In genomic region chr12:101696477-101697196, GRCh38 we compare ENCODE assay signal across 8 cellular contexts. TPM values are rescaled to one million over a fixed set of nuclear protein-coding genes. Genes with fewer than 3 reads are reported as not detected.
DNase-seq lines count a peak whose midpoint lies in the region; TF ChIP-seq lines count a peak whose summit lies in the region.

No MANE protein-coding gene starts in this region.

- H3K4me3 Mint-ChIP-seq in glutamatergic neuron (ENCODE audit: unreplicated experiment) = peak overlapping the region; percentile 91

- H3K9me3 ChIP-seq in osteoblast (ENCODE audit: low read depth, low read length) (no peaks in the 10 kb centered on the region), Karpas-422 (ENCODE audit: low read length) (no peaks in the 10 kb centered on the region)

- POLR2A ChIA-PET in BJ (lab: Charles Lee) = no interaction called here

- peak overlapping the region; percentile 42 for H3K27ac ChIP-seq in osteoblast (ENCODE audit: low read depth, low read length)
- H3K27ac ChIP-seq in Karpas-422 (ENCODE audit: low read length) = no peak overlapping the region

- H3K27me3 ChIP-seq in BJ (ENCODE audit: control insufficient read depth, insufficient read depth, low read length) (no peaks in the 10 kb centered on the region), osteoblast (ENCODE audit: insufficient read depth, low read length) (no peaks in the 10 kb centered on the region), Karpas-422 (ENCODE audit: low read length) (no peaks in the 10 kb centered on the region)

- DNase-seq in BJ (ENCODE audit: low read depth) = no peak
- peak; percentile 3 for DNase-seq in GM19238 (ENCODE audit: insufficient read length, low spot score)
- no peak for DNase-seq in LNCaP clone FGC (ENCODE audit: low read depth)
- peak; percentile 15 for DNase-seq in activated CD8-positive, alpha-beta memory T cell treated with anti-CD3 and anti-CD28 coated beads, Interleukin-2, amount 50 U/mL, for 4 hours
- DNase-seq in glutamatergic neuron = no peak
- DNase-seq in osteoblast (ENCODE audit: insufficient read length, low spot score, missing footprints) = no peak
- DNase-seq in A172 (ENCODE audit: low spot score) = no peak
- no peak for DNase-seq in Karpas-422

- TF ChIP-seq CTCF in BJ (IDR thresholded peaks at IDR 0.05; ENCODE audit: insufficient read depth, low read depth, low read length) (no peak), LNCaP clone FGC (IDR thresholded peaks at IDR 0.05; ENCODE audit: control insufficient read depth, extremely low read depth, insufficient read depth) (no peak), glutamatergic neuron (IDR thresholded peaks at IDR 0.05; ENCODE audit: partially characterized antibody, unreplicated experiment) (no peak), osteoblast (IDR thresholded peaks at IDR 0.05; ENCODE audit: extremely low read depth, low read depth, low read length) (no peak)

- no peaks in the 10 kb centered on the region for H3K36me3 Mint-ChIP-seq in glutamatergic neuron (ENCODE audit: unreplicated experiment)

- peaks cover 9% of the 10 kb centered on the region for H3K4me1 Mint-ChIP-seq in glutamatergic neuron (ENCODE audit: low read depth, unreplicated experiment)

- H3K27me3 Mint-ChIP-seq in glutamatergic neuron (ENCODE audit: unreplicated experiment) = peaks cover 7% of the 10 kb centered on the region

- H3K79me2 ChIP-seq in osteoblast (ENCODE audit: insufficient read depth, low read length) = peaks cover 42% of the 10 kb centered on the region
- H3K79me2 ChIP-seq in Karpas-422 (ENCODE audit: low read length) = no peaks in the 10 kb centered on the region

- H3K9ac ChIP-seq in Karpas-422 (ENCODE audit: low read length) = no peak overlapping the region

- H3K9me2 ChIP-seq in Karpas-422 (replicated peaks; ENCODE audit: insufficient read depth, low read length) = no peaks in the 10 kb centered on the region

- H3K4me2 ChIP-seq in osteoblast (ENCODE audit: insufficient read depth, low read length) = peak overlapping the region; percentile 94
- no peak overlapping the region for H3K4me2 ChIP-seq in Karpas-422 (ENCODE audit: low read depth, low read length, poor library complexity, severe bottlenecking)

- peaks cover 9% of the 10 kb centered on the region for H3K9me3 Mint-ChIP-seq in glutamatergic neuron (ENCODE audit: unreplicated experiment)

- CTCF ChIA-PET in BJ (lab: Yijun Ruan, JAX) = no interaction called here

- peaks cover 6% of the 10 kb centered on the region for H3K4me1 ChIP-seq in osteoblast (ENCODE audit: insufficient read depth, low read length)
- H3K4me1 ChIP-seq in Karpas-422 (ENCODE audit: low read length) = no peaks in the 10 kb centered on the region

- H2AFZ ChIP-seq in osteoblast (ENCODE audit: low read length) (peak overlapping the region; percentile 96), Karpas-422 (ENCODE audit: low read length) (no peak overlapping the region)

- H3K36me3 ChIP-seq in BJ (ENCODE audit: control insufficient read depth, insufficient read depth, low read length) (no peaks in the 10 kb centered on the region), osteoblast (ENCODE audit: insufficient read depth, low read length) (no peaks in the 10 kb centered on the region), Karpas-422 (ENCODE audit: insufficient read depth, low read length) (no peaks in the 10 kb centered on the region)

- H3K4me3 ChIP-seq in BJ (ENCODE audit: low read depth, low read length) (peak overlapping the region; percentile 74), LNCaP clone FGC (ENCODE audit: low read depth, low read length) (peak overlapping the region; percentile 77), osteoblast (ENCODE audit: insufficient read depth, low read length) (peak overlapping the region; percentile 83), Karpas-422 (ENCODE audit: low read length) (no peak overlapping the region)

- peak overlapping the region; percentile 88 for H3K27ac Mint-ChIP-seq in glutamatergic neuron (ENCODE audit: unreplicated experiment)

- H4K20me1 ChIP-seq in osteoblast (ENCODE audit: insufficient read depth, low read length) (no peaks in the 10 kb centered on the region), Karpas-422 (ENCODE audit: insufficient read depth, low read depth, low read length) (no peaks in the 10 kb centered on the region)

RNA-seq across cellular contexts. Expression of gene CHPT1, which starts 0.8 kb away (rescaled TPM):
- polyA plus RNA-seq in BJ (2011; rRNA removed) = 21.2 and 33.6 TPM in 2 replicates
- polyA minus RNA-seq in BJ (2011; rRNA and poly(A)+ RNA removed) = 8.2 and 10.5 TPM in 2 replicates
- total RNA-seq in glutamatergic neuron (ENCODE audit: unreplicated experiment) (9.2 TPM), osteoblast (24.6 and 32.7 TPM in 2 replicates)
- total RNA-seq in A172 (2014; rRNA removed; shearing (Covaris generic)) = 49.3 and 53.7 TPM in 2 replicates
- 0.11 TPM in 1 of 2 replicates, not detected in the other for total RNA-seq in Karpas-422 (2014; rRNA removed; shearing (Covaris generic); ENCODE audit: low replicate concordance)

RNA-seq across cellular contexts. Expression of gene SYCP3, which starts 42.6 kb away (rescaled TPM):
- polyA plus RNA-seq in BJ (2011; rRNA removed) = 0.10 TPM in 1 of 2 replicates, not detected in the other
- not detected in 2 replicates for polyA minus RNA-seq in BJ (2011; rRNA and poly(A)+ RNA removed)
- not detected for total RNA-seq in glutamatergic neuron (ENCODE audit: unreplicated experiment)
- 0.72 and 0.88 TPM in 2 replicates for total RNA-seq in osteoblast
- not detected in 2 replicates for total RNA-seq in A172 (2014; rRNA removed; shearing (Covaris generic))
- not detected in 2 replicates for total RNA-seq in Karpas-422 (2014; rRNA removed; shearing (Covaris generic); ENCODE audit: low replicate concordance)

Comparison
In these comparisons a context has a peak if more than half of its experiments do, and no peak if none do; other contexts are left out.
1. DNase-seq: peak in GM19238 (single experiment) and activated CD8-positive, alpha-beta memory T cell treated with anti-CD3 and anti-CD28 coated beads, Interleukin-2, amount 50 U/mL, for 4 hours (single experiment); none in BJ (single experiment), LNCaP clone FGC (single experiment), glutamatergic neuron (single experiment), osteoblast (single experiment), A172 (single experiment) and Karpas-422 (single experiment).